In the genomic region with DNA sequence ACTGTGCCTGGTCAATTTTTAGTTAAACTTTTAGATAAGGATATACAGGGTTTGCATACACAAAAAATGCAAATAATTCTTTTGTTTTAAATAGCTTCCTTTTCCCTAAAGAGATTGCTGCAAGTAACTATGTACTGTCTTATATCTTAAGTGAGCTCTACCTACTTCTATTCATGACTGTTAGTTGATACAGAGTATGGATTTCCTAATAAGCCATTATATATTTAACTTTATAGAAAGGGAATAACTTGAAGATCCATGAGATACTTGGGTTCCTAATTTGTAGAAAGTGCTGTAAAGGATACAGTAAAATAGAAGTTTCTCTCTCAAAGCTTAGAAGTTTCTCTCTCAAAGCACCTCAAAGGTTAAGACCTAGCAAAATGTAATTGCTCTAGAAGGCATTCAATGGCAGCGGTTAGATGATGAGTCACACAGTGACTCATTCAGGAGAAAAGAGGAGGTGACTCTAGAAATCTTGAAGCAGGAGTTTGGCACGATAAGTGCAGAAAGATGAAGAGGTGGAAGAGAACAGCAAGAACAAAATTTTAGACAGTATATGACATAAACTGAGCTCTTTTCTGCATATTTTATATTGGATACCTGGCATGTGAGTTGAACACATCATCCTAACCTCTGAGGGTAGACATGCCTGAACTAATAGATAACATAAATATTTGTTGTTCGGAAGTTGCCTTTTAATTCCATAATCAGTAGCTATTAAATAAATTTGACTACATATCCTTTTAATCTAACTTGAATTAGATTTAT, we compare ENCODE assay signal across 1 cellular context.
TF ChIP-seq lines count a peak whose summit lies in the region.

No MANE protein-coding gene starts in this region.

TF ChIP-seq in K562, 482 proteins besides CTCF, POLR2A, EP300 and RAD21 (continued from another document and continues in another):
- TF ChIP-seq, protein P1, sequence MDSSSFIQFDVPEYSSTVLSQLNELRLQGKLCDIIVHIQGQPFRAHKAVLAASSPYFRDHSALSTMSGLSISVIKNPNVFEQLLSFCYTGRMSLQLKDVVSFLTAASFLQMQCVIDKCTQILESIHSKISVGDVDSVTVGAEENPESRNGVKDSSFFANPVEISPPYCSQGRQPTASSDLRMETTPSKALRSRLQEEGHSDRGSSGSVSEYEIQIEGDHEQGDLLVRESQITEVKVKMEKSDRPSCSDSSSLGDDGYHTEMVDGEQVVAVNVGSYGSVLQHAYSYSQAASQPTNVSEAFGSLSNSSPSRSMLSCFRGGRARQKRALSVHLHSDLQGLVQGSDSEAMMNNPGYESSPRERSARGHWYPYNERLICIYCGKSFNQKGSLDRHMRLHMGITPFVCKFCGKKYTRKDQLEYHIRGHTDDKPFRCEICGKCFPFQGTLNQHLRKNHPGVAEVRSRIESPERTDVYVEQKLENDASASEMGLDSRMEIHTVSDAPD (CRISPR knock-in tag; IDR thresholded peaks at IDR 0.05), result no peak
- TF ChIP-seq ZZZ3 (IDR thresholded peaks at IDR 0.05) (no peak; the same call in 1 of the 2 replicates), ZNF263 (CRISPR knock-in tag; IDR thresholded peaks at IDR 0.05; ENCODE audit: borderline replicate concordance) (no peak), MIER1 (IDR thresholded peaks at IDR 0.05; ENCODE audit: low read depth) (no peak), GABPA (tag; conservative IDR thresholded peaks at IDR 0.05; ENCODE audit: low read depth) (0 out of 2 replicates have a peak, but pooled peaks have one; percentile 29), SIX5 (IDR thresholded peaks at IDR 0.05; ENCODE audit: borderline replicate concordance in 1 of 2, insufficient read depth in 1 of 2, low read depth in 1 of 2, low read length in 2 of 2) (no peak), ZNF143 (CRISPR knock-in tag; IDR thresholded peaks at IDR 0.05) (no peak), PRPF4 (IDR thresholded peaks at IDR 0.05; ENCODE audit: insufficient read depth, low read depth, low read length, poor library complexity, severe bottlenecking) (no peak), KDM4B (IDR thresholded peaks at IDR 0.05; ENCODE audit: borderline replicate concordance in 2 of 2, low read depth in 1 of 2) (peak in 1 of 2 experiments; percentile 40; a peak in 1 of 4 replicates), ZNF212 (CRISPR knock-in tag; IDR thresholded peaks at IDR 0.05) (no peak), CAMTA2 (CRISPR knock-in tag; conservative IDR thresholded peaks at IDR 0.05) (no peak), ZNF217 (CRISPR knock-in tag; IDR thresholded peaks at IDR 0.05) (no peak), MEF2A (IDR thresholded peaks at IDR 0.05; ENCODE audit: control insufficient read depth, low read depth, low read length) (peak; percentile 79), ZNF707 (CRISPR knock-in tag; conservative IDR thresholded peaks at IDR 0.05) (no peak), SMARCA4 (IDR thresholded peaks at IDR 0.05) (peak; percentile 100), PHF21A (IDR thresholded peaks at IDR 0.05; ENCODE audit: borderline replicate concordance, low read depth) (no peak), JUNB (CRISPR knock-in tag; conservative IDR thresholded peaks at IDR 0.05) (peak; percentile 99), L3MBTL2 (IDR thresholded peaks at IDR 0.05) (no peak), SMAD3 (CRISPR knock-in tag; conservative IDR thresholded peaks at IDR 0.05) (no peak), LEF1 (IDR thresholded peaks at IDR 0.05) (peak; percentile 69; the same call in 1 of the 2 replicates), RNF2 (IDR thresholded peaks at IDR 0.05) (peak; percentile 74; the same call in 1 of the 2 replicates), PHB2 (IDR thresholded peaks at IDR 0.05; ENCODE audit: low read depth) (no peak), TRIM24 (IDR thresholded peaks at IDR 0.05) (peak in 1 of 2 experiments; percentile 67; a peak in 3 of 4 replicates), PRMT5 (CRISPR knock-in tag; IDR thresholded peaks at IDR 0.05) (no peak), MTA1 (IDR thresholded peaks at IDR 0.05; ENCODE audit: borderline replicate concordance) (peak; percentile 65; the same call in 1 of the 2 replicates), EGR1 (conservative IDR thresholded peaks at IDR 0.05) (no peak; the same call in 1 of the 2 replicates), CBFA2T2 (conservative IDR thresholded peaks at IDR 0.05) (peak; percentile 38; the same call in 1 of the 2 replicates)
- TF ChIP-seq, protein P2, sequence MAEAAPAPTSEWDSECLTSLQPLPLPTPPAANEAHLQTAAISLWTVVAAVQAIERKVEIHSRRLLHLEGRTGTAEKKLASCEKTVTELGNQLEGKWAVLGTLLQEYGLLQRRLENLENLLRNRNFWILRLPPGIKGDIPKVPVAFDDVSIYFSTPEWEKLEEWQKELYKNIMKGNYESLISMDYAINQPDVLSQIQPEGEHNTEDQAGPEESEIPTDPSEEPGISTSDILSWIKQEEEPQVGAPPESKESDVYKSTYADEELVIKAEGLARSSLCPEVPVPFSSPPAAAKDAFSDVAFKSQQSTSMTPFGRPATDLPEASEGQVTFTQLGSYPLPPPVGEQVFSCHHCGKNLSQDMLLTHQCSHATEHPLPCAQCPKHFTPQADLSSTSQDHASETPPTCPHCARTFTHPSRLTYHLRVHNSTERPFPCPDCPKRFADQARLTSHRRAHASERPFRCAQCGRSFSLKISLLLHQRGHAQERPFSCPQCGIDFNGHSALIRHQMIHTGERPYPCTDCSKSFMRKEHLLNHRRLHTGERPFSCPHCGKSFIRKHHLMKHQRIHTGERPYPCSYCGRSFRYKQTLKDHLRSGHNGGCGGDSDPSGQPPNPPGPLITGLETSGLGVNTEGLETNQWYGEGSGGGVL (CRISPR knock-in tag; IDR thresholded peaks at IDR 0.05), result no peak
- TF ChIP-seq, protein P3, sequence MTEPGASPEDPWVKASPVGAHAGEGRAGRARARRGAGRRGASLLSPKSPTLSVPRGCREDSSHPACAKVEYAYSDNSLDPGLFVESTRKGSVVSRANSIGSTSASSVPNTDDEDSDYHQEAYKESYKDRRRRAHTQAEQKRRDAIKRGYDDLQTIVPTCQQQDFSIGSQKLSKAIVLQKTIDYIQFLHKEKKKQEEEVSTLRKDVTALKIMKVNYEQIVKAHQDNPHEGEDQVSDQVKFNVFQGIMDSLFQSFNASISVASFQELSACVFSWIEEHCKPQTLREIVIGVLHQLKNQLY (CRISPR knock-in tag; conservative IDR thresholded peaks at IDR 0.05), result no peak
- TF ChIP-seq, protein P4, sequence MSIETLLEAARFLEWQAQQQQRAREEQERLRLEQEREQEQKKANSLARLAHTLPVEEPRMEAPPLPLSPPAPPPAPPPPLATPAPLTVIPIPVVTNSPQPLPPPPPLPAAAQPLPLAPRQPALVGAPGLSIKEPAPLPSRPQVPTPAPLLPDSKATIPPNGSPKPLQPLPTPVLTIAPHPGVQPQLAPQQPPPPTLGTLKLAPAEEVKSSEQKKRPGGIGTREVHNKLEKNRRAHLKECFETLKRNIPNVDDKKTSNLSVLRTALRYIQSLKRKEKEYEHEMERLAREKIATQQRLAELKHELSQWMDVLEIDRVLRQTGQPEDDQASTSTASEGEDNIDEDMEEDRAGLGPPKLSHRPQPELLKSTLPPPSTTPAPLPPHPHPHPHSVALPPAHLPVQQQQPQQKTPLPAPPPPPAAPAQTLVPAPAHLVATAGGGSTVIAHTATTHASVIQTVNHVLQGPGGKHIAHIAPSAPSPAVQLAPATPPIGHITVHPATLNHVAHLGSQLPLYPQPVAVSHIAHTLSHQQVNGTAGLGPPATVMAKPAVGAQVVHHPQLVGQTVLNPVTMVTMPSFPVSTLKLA (conservative IDR thresholded peaks at IDR 0.05), result peak in 1 of 2 experiments; percentile 47; a peak in 1 of 4 replicates
- TF ChIP-seq, protein P5, sequence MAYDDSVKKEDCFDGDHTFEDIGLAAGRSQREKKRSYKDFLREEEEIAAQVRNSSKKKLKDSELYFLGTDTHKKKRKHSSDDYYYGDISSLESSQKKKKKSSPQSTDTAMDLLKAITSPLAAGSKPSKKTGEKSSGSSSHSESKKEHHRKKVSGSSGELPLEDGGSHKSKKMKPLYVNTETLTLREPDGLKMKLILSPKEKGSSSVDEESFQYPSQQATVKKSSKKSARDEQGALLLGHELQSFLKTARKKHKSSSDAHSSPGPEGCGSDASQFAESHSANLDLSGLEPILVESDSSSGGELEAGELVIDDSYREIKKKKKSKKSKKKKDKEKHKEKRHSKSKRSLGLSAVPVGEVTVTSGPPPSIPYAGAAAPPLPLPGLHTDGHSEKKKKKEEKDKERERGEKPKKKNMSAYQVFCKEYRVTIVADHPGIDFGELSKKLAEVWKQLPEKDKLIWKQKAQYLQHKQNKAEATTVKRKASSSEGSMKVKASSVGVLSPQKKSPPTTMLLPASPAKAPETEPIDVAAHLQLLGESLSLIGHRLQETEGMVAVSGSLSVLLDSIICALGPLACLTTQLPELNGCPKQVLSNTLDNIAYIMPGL (CRISPR knock-in tag; IDR thresholded peaks at IDR 0.05), result no peak
- TF ChIP-seq, protein P6, sequence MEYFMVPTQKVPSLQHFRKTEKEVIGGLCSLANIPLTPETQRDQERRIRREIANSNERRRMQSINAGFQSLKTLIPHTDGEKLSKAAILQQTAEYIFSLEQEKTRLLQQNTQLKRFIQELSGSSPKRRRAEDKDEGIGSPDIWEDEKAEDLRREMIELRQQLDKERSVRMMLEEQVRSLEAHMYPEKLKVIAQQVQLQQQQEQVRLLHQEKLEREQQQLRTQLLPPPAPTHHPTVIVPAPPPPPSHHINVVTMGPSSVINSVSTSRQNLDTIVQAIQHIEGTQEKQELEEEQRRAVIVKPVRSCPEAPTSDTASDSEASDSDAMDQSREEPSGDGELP (CRISPR knock-in tag; IDR thresholded peaks at IDR 0.05; ENCODE audit: borderline replicate concordance), result no peak
- TF ChIP-seq, protein P7, sequence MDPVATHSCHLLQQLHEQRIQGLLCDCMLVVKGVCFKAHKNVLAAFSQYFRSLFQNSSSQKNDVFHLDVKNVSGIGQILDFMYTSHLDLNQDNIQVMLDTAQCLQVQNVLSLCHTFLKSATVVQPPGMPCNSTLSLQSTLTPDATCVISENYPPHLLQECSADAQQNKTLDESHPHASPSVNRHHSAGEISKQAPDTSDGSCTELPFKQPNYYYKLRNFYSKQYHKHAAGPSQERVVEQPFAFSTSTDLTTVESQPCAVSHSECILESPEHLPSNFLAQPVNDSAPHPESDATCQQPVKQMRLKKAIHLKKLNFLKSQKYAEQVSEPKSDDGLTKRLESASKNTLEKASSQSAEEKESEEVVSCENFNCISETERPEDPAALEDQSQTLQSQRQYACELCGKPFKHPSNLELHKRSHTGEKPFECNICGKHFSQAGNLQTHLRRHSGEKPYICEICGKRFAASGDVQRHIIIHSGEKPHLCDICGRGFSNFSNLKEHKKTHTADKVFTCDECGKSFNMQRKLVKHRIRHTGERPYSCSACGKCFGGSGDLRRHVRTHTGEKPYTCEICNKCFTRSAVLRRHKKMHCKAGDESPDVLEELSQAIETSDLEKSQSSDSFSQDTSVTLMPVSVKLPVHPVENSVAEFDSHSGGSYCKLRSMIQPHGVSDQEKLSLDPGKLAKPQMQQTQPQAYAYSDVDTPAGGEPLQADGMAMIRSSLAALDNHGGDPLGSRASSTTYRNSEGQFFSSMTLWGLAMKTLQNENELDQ (CRISPR knock-in tag; IDR thresholded peaks at IDR 0.05; ENCODE audit: borderline replicate concordance), result no peak
- TF ChIP-seq, protein P8, sequence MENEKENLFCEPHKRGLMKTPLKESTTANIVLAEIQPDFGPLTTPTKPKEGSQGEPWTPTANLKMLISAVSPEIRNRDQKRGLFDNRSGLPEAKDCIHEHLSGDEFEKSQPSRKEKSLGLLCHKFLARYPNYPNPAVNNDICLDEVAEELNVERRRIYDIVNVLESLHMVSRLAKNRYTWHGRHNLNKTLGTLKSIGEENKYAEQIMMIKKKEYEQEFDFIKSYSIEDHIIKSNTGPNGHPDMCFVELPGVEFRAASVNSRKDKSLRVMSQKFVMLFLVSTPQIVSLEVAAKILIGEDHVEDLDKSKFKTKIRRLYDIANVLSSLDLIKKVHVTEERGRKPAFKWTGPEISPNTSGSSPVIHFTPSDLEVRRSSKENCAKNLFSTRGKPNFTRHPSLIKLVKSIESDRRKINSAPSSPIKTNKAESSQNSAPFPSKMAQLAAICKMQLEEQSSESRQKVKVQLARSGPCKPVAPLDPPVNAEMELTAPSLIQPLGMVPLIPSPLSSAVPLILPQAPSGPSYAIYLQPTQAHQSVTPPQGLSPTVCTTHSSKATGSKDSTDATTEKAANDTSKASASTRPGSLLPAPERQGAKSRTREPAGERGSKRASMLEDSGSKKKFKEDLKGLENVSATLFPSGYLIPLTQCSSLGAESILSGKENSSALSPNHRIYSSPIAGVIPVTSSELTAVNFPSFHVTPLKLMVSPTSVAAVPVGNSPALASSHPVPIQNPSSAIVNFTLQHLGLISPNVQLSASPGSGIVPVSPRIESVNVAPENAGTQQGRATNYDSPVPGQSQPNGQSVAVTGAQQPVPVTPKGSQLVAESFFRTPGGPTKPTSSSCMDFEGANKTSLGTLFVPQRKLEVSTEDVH (IDR thresholded peaks at IDR 0.05; ENCODE audit: low read depth, partially characterized antibody), result peak; percentile 21
- TF ChIP-seq, protein P9, sequence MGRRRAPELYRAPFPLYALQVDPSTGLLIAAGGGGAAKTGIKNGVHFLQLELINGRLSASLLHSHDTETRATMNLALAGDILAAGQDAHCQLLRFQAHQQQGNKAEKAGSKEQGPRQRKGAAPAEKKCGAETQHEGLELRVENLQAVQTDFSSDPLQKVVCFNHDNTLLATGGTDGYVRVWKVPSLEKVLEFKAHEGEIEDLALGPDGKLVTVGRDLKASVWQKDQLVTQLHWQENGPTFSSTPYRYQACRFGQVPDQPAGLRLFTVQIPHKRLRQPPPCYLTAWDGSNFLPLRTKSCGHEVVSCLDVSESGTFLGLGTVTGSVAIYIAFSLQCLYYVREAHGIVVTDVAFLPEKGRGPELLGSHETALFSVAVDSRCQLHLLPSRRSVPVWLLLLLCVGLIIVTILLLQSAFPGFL (CRISPR knock-in tag; IDR thresholded peaks at IDR 0.05), result no peak
- TF ChIP-seq, protein P10, sequence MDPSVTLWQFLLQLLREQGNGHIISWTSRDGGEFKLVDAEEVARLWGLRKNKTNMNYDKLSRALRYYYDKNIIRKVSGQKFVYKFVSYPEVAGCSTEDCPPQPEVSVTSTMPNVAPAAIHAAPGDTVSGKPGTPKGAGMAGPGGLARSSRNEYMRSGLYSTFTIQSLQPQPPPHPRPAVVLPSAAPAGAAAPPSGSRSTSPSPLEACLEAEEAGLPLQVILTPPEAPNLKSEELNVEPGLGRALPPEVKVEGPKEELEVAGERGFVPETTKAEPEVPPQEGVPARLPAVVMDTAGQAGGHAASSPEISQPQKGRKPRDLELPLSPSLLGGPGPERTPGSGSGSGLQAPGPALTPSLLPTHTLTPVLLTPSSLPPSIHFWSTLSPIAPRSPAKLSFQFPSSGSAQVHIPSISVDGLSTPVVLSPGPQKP (CRISPR knock-in tag; IDR thresholded peaks at IDR 0.05), result no peak
